ENCODE assay signal across 11 cellular contexts in the genomic region with DNA sequence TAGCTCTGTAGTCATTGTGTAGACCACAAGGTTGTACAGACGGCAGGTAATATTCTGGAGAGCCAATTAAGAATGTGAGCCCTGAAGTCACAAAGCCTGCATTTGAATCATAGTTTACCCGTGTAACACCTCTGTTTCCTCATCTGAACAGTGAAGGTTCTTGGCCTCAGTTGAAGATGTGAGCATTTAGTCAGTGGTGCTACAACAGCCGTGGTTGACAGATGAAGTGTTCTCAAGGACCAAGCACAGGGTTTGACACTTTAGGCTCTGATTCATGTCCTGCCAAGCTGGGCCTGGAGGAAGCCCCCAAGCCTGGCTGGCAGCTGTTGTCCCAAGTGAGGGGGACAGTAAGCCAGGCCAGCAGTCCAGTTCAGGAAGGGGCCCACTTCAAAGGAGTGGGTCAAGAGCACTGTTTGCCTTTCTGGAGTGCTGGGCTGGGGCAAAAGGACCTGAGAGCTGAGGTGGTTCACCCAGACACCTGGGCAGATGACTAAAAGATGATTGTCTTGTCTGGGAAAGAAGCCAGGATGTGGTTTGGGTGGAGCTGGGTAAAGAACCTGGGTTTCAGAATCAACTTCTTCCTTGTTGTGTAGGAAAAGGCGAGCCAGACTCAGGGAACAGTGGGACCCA. TPM values are rescaled to one million over a fixed set of nuclear protein-coding genes. Genes with fewer than 3 reads are reported as not detected.
DNase-seq lines count a peak whose midpoint lies in the region; ATAC-seq and TF ChIP-seq lines count a peak whose summit lies in the region.
"Had no signal": no experiment of that assay in that cellular context is flagged by ENCODE, and none has a peak within 500 bp of the region (broad histone marks: within the 10 kb centered on the region; RNA-seq: fewer than 3 reads in every experiment).

No MANE protein-coding gene starts in this region.

- H3K4me3 ChIP-seq in cardiac muscle cell (no peak overlapping the region), upper lobe of left lung (no peak overlapping the region), aorta (ENCODE audit: low read length in 2 of 2) (no peak overlapping the region)
- H3K4me3 ChIP-seq: ascending aorta had no signal

- 57 to 65% methylated on average over 3 to 4 of the region's 4 CpGs for WGBS in upper lobe of left lung, 2 donors
- 78 to 84% methylated on average over 4 of the region's 4 CpGs for WGBS in aorta, 2 donors

- H3K27me3 Mint-ChIP-seq in activated CD8-positive, alpha-beta T cell treated with anti-CD3 and anti-CD28 coated beads, Interleukin-2, amount 10 ng/mL, durations not matched to agents 7 days and 5 days (ENCODE audit: low read depth): no peaks in the 10 kb centered on the region
- H3K27me3 Mint-ChIP-seq: B cell had no signal

- CTCF ChIA-PET in activated CD8-positive, alpha-beta T cell treated with anti-CD3 and anti-CD28 coated beads, Interleukin-2, amount 10 ng/mL, durations not matched to agents 7 days and 5 days (lab: Charles Lee): interaction anchor here (0.6 to 1.3 kb wide), 4 partner anchors 18 to 655 kb away, joined by 3 to 4 read pairs (median 4); no protein-coding TSS in a partner anchor

- peaks cover 11% of the 10 kb centered on the region for H3K36me3 ChIP-seq in cardiac muscle cell
- peaks cover 5 to 42% (median 8%) of the 10 kb centered on the region in 4 donors for H3K36me3 ChIP-seq in upper lobe of left lung
- H3K36me3 ChIP-seq in aorta (ENCODE audit: control insufficient read depth in 1 of 2, insufficient read depth in 2 of 2, low read length in 1 of 2): peaks cover 0 to 8% of the 10 kb centered on the region in 2 donors

- H3K27me3 ChIP-seq in cardiac muscle cell: no peaks in the 10 kb centered on the region
- H3K27me3 ChIP-seq in upper lobe of left lung: no peaks in the 10 kb centered on the region
- no peaks in the 10 kb centered on the region for H3K27me3 ChIP-seq in aorta (ENCODE audit: control insufficient read depth in 1 of 2, insufficient read depth in 2 of 2, low read length in 1 of 2)
- H3K27me3 ChIP-seq: ascending aorta had no signal

- TF ChIP-seq POLR2A in upper lobe of left lung (IDR thresholded peaks at IDR 0.05): no peak

- H3K4me1 ChIP-seq in cardiac muscle cell (ENCODE audit: low read depth) (peaks cover 4% of the 10 kb centered on the region), upper lobe of left lung (peaks cover 14 to 34% (median 22%) of the 10 kb centered on the region in 4 donors), aorta (ENCODE audit: control insufficient read depth in 1 of 2, insufficient read depth in 2 of 2, low read length in 2 of 2) (no peaks in the 10 kb centered on the region)

- DNase-seq in cardiac muscle cell (ENCODE audit: low read depth in 1 of 2, low spot score in 1 of 2): no peak
- no peak for DNase-seq in Right ventricle myocardium superior
- DNase-seq in activated CD8-positive, alpha-beta T cell treated with anti-CD3 and anti-CD28 coated beads, Interleukin-2, amount 10 ng/mL, durations not matched to agents 7 days and 5 days: peak; percentile 51
- DNase-seq in islet precursor cell: peak; percentile 69
- peak in 1 of 2 donors; percentile 73 for DNase-seq in upper lobe of left lung
- DNase-seq in aorta: no peak

- POLR2A ChIA-PET in activated CD8-positive, alpha-beta T cell treated with anti-CD3 and anti-CD28 coated beads, Interleukin-2, amount 10 ng/mL, durations not matched to agents 7 days and 5 days (lab: Charles Lee): interaction anchor here (1.1 to 1.5 kb wide), 3 partner anchors 10 to 29 kb away, joined by 4 read pairs; a partner anchor contains a TSS

- intact Hi-C loops in Right ventricle myocardium superior (cut with DNase I): no loop called here
- intact Hi-C loops in aorta (cut with DNase I): no loop called here

- H3K9me3 Mint-ChIP-seq in activated CD8-positive, alpha-beta T cell treated with anti-CD3 and anti-CD28 coated beads, Interleukin-2, amount 10 ng/mL, durations not matched to agents 7 days and 5 days (ENCODE audit: insufficient read depth): no peaks in the 10 kb centered on the region

- peaks cover 40% of the 10 kb centered on the region for H3K4me1 Mint-ChIP-seq in activated CD8-positive, alpha-beta T cell treated with anti-CD3 and anti-CD28 coated beads, Interleukin-2, amount 10 ng/mL, durations not matched to agents 7 days and 5 days (ENCODE audit: low read depth)

- peaks cover 28% of the 10 kb centered on the region for H3K36me3 Mint-ChIP-seq in activated CD8-positive, alpha-beta T cell treated with anti-CD3 and anti-CD28 coated beads, Interleukin-2, amount 10 ng/mL, durations not matched to agents 7 days and 5 days (ENCODE audit: low read depth)

- peak overlapping the region; percentile 83 for H3K27ac Mint-ChIP-seq in activated CD8-positive, alpha-beta T cell treated with anti-CD3 and anti-CD28 coated beads, Interleukin-2, amount 10 ng/mL, durations not matched to agents 7 days and 5 days
- H3K27ac Mint-ChIP-seq: B cell had no signal

- TF ChIP-seq CTCF in cardiac muscle cell (IDR thresholded peaks at IDR 0.05; ENCODE audit: low read depth, low read length) (no peak), upper lobe of left lung (IDR thresholded peaks at IDR 0.05) (no peak)

- no peak for ATAC-seq in Right ventricle myocardium superior (ENCODE audit: poor library complexity)
- ATAC-seq in activated CD8-positive, alpha-beta T cell treated with anti-CD3 and anti-CD28 coated beads, Interleukin-2, amount 10 ng/mL, durations not matched to agents 7 days and 5 days: peak; percentile 63
- peak; percentile 59 to 70 for ATAC-seq in upper lobe of left lung (ENCODE audit: low FRiP score in 2 of 2)
- no peak for ATAC-seq in aorta (ENCODE audit: low FRiP score)
- no peak for ATAC-seq in GM19351 (IDR thresholded peaks at IDR 0.05; ENCODE audit: unreplicated experiment)
- no peak for ATAC-seq in GM21529 (IDR thresholded peaks at IDR 0.05; ENCODE audit: unreplicated experiment)
- ATAC-seq: Panc1 had no signal

- H3K9me3 ChIP-seq in cardiac muscle cell (ENCODE audit: low read depth) (no peaks in the 10 kb centered on the region), upper lobe of left lung (no peaks in the 10 kb centered on the region), aorta (ENCODE audit: control insufficient read depth, low read length) (no peaks in the 10 kb centered on the region)
- H3K9me3 ChIP-seq: ascending aorta had no signal

- peak in 1 of 4 donors; percentile 33 for TF ChIP-seq EP300 in upper lobe of left lung (IDR thresholded peaks at IDR 0.05)

- H3K4me3 Mint-ChIP-seq in activated CD8-positive, alpha-beta T cell treated with anti-CD3 and anti-CD28 coated beads, Interleukin-2, amount 10 ng/mL, durations not matched to agents 7 days and 5 days: peak overlapping the region; percentile 18
- H3K4me3 Mint-ChIP-seq: B cell had no signal

- H3K27ac ChIP-seq in cardiac muscle cell: peak overlapping the region; percentile 54
- peak overlapping the region; percentile 53 to 69 (median 55) for H3K27ac ChIP-seq in upper lobe of left lung
- H3K27ac ChIP-seq in aorta (ENCODE audit: low read depth in 1 of 2, low read length in 2 of 2): peak overlapping the region in 1 of 2 donors; percentile 22
- H3K27ac ChIP-seq: ascending aorta had no signal

RNA-seq across cellular contexts. Expression of a gene that starts 20.7 kb away (rescaled TPM):
- total RNA-seq in cardiac muscle cell (22.4 and 39.4 TPM in 2 replicates), Right ventricle myocardium superior (24.1 TPM), upper lobe of left lung (100 to 1,000 TPM in 1 of 6 donors, 10 to 100 TPM in 5; 41.7 to 147 (median 60.2) TPM), aorta (10 to 100 TPM; 20.0 to 36.3 TPM)
- polyA plus RNA-seq in cardiac muscle cell (25.1 and 45.3 TPM in 2 replicates), aorta (10 to 100 TPM; 14.0 to 46.8 TPM)
- not detected for total RNA-seq in activated CD8-positive, alpha-beta T cell treated with anti-CD3 and anti-CD28 coated beads, Interleukin-2, amount 10 ng/mL, durations not matched to agents 7 days and 5 days
- total RNA-seq: B cell had no signal

RNA-seq across cellular contexts. Expression of a gene that starts 28.7 kb away (rescaled TPM):
- total RNA-seq in cardiac muscle cell: 45.2 and 55.7 TPM in 2 replicates
- polyA plus RNA-seq in cardiac muscle cell: 37.2 and 45.6 TPM in 2 replicates
- 26.8 TPM for total RNA-seq in Right ventricle myocardium superior
- 10 to 100 TPM; 67.4 to 68.4 TPM for total RNA-seq in activated CD8-positive, alpha-beta T cell treated with anti-CD3 and anti-CD28 coated beads, Interleukin-2, amount 10 ng/mL, durations not matched to agents 7 days and 5 days
- 100 to 1,000 TPM in 1 of 6 donors, 10 to 100 TPM in 5; 54.5 to 189 (median 87.6) TPM for total RNA-seq in upper lobe of left lung
- total RNA-seq in aorta: 10 to 100 TPM; 43.9 to 47.9 TPM
- polyA plus RNA-seq in aorta: 10 to 100 TPM; 39.7 to 48.6 TPM

Comparison
In these comparisons a context has a peak if more than half of its experiments do, and no peak if none do; other contexts are left out.
1. DNase-seq: peak in activated CD8-positive, alpha-beta T cell treated with anti-CD3 and anti-CD28 coated beads, Interleukin-2, amount 10 ng/mL, durations not matched to agents 7 days and 5 days (single experiment) and islet precursor cell (single experiment); none in cardiac muscle cell (0 of 2), Right ventricle myocardium superior (single experiment) and aorta (0 of 2).
2. ATAC-seq: peak in activated CD8-positive, alpha-beta T cell treated with anti-CD3 and anti-CD28 coated beads, Interleukin-2, amount 10 ng/mL, durations not matched to agents 7 days and 5 days (single experiment) and upper lobe of left lung (2 of 2); none in Right ventricle myocardium superior (single experiment), aorta (single experiment), GM19351 (single experiment) and GM21529 (single experiment).
3. RNA of a gene that starts 20.7 kb away (total RNA-seq): 41.7 to 147 TPM in upper lobe of left lung, 22.4 to 39.4 TPM in cardiac muscle cell, 20.0 to 36.3 TPM in aorta and 24.1 TPM in Right ventricle myocardium superior (single experiment); not detected in activated CD8-positive, alpha-beta T cell treated with anti-CD3 and anti-CD28 coated beads, Interleukin-2, amount 10 ng/mL, durations not matched to agents 7 days and 5 days; every median in the first group is over 10 times any median in the second.